ENCODE assay signal across 18 cellular contexts in genomic region chr3:69144631-69145244, GRCh38. TPM values are rescaled to one million over a fixed set of nuclear protein-coding genes. Genes with fewer than 3 reads are reported as not detected.
A peak's percentile ranks its signal among the peaks of the same experiment; 100 is the strongest.
DNase-seq lines count a peak whose midpoint lies in the region; ATAC-seq and TF ChIP-seq lines count a peak whose summit lies in the region.
"Had no signal": no experiment of that assay in that cellular context is flagged by ENCODE, and none has a peak within 500 bp of the region (broad histone marks: within the 10 kb centered on the region; RNA-seq: fewer than 3 reads in every experiment).

No MANE protein-coding gene starts in this region.

- POLR2A ChIA-PET in SK-N-SH (lab: Yijun Ruan, JAX), result no interaction called here

- H4K20me1 ChIP-seq in SK-N-SH (ENCODE audit: insufficient read depth), result no peaks in the 10 kb centered on the region

- DNase-seq in SK-N-SH, result peak; percentile 10
- DNase-seq in NCI-H2227 treated with DMSO at 0.1 percent for 48 hours (lab: John Stamatoyannopoulos, UW), result peak; percentile 1
- peak; percentile 41 for DNase-seq in astrocyte of the cerebellum (ENCODE audit: low read depth)
- no peak for DNase-seq in gastrocnemius medialis
- no peak for DNase-seq in stimulated activated naive B cell treated with anti-CD40 and anti-IgM and Interleukin-4, amounts not matched to agents 10 μg/mL and 1 μg/mL and 100 μg/mL, for 72 hours
- no peak for DNase-seq in GF-D8 (lab: John Stamatoyannopoulos, UW)
- DNase-seq in caudate nucleus (lab: John Stamatoyannopoulos, UW), result no peak
- DNase-seq: activated naive CD4-positive, alpha-beta T cell treated with anti-CD3 and anti-CD28 coated beads, Interleukin-2, amount 10 ng/mL, durations not matched to agents 7 days and 5 days; heart right ventricle; left ventricle myocardium inferior; naive B cell; right cardiac atrium; SIG-M5; stimulated activated CD4-positive, alpha-beta T cell treated with anti-CD3 and anti-CD28 coated beads, Interleukin-4, amount 100 ng/mL, for 1 hour had no signal

- no peaks in the 10 kb centered on the region for H3K36me3 Mint-ChIP-seq in stimulated activated naive B cell treated with anti-CD40 and anti-IgM and Interleukin-4, amounts not matched to agents 10 μg/mL and 1 μg/mL and 100 μg/mL, for 72 hours
- H3K36me3 Mint-ChIP-seq: activated naive CD4-positive, alpha-beta T cell treated with anti-CD3 and anti-CD28 coated beads, Interleukin-2, amount 10 ng/mL, durations not matched to agents 7 days and 5 days; naive B cell; stimulated activated effector memory CD8-positive, alpha-beta T cell treated with anti-CD3 and anti-CD28 coated beads, Interleukin-12 subunit alpha, Interleukin-12 subunit beta, amount 100 ng/mL, for 72 hours had no signal

- no peak for TF ChIP-seq CTCF in SK-N-SH (IDR thresholded peaks at IDR 0.05)
- no peak for TF ChIP-seq CTCF in astrocyte of the cerebellum (IDR thresholded peaks at IDR 0.05; ENCODE audit: low read depth, low read length, missing control alignments)
- no peak for TF ChIP-seq CTCF in gastrocnemius medialis (IDR thresholded peaks at IDR 0.05 in 4 of 5, conservative IDR thresholded peaks at IDR 0.05 in 1 of 5)

- H3K4me1 ChIP-seq in SK-N-SH (ENCODE audit: control insufficient read depth in 1 of 2, insufficient read depth in 2 of 2, low read depth in 1 of 2, low read length in 1 of 2) (peaks cover 4 to 15% of the 10 kb centered on the region in 2 experiments; a peak in 3 of 4 replicates), gastrocnemius medialis (peaks cover 46 to 47% of the 10 kb centered on the region in 2 donors)

- H3K27ac Mint-ChIP-seq in stimulated activated naive B cell treated with anti-CD40 and anti-IgM and Interleukin-4, amounts not matched to agents 10 μg/mL and 1 μg/mL and 100 μg/mL, for 72 hours, result no peak overlapping the region
- H3K27ac Mint-ChIP-seq: activated naive CD4-positive, alpha-beta T cell treated with anti-CD3 and anti-CD28 coated beads, Interleukin-2, amount 10 ng/mL, durations not matched to agents 7 days and 5 days; naive B cell; stimulated activated effector memory CD8-positive, alpha-beta T cell treated with anti-CD3 and anti-CD28 coated beads, Interleukin-12 subunit alpha, Interleukin-12 subunit beta, amount 100 ng/mL, for 72 hours had no signal

- H3K27me3 ChIP-seq in SK-N-SH (ENCODE audit: insufficient read depth), result no peaks in the 10 kb centered on the region
- H3K27me3 ChIP-seq in gastrocnemius medialis, result no peaks in the 10 kb centered on the region
- H3K27me3 ChIP-seq: heart right ventricle had no signal

- no peak overlapping the region for H3K9ac ChIP-seq in SK-N-SH

- H3K4me3 Mint-ChIP-seq in stimulated activated naive B cell treated with anti-CD40 and anti-IgM and Interleukin-4, amounts not matched to agents 10 μg/mL and 1 μg/mL and 100 μg/mL, for 72 hours, result no peak overlapping the region
- H3K4me3 Mint-ChIP-seq: activated naive CD4-positive, alpha-beta T cell treated with anti-CD3 and anti-CD28 coated beads, Interleukin-2, amount 10 ng/mL, durations not matched to agents 7 days and 5 days; central memory CD8-positive, alpha-beta T cell; naive B cell; stimulated activated effector memory CD8-positive, alpha-beta T cell treated with anti-CD3 and anti-CD28 coated beads, Interleukin-12 subunit alpha, Interleukin-12 subunit beta, amount 100 ng/mL, for 72 hours had no signal

- H3K36me3 ChIP-seq in SK-N-SH (replicated peaks in 1 of 2; ENCODE audit: control insufficient read depth in 1 of 2, insufficient read depth in 2 of 2, low read length in 1 of 2), result no peaks in the 10 kb centered on the region
- no peaks in the 10 kb centered on the region for H3K36me3 ChIP-seq in gastrocnemius medialis
- H3K36me3 ChIP-seq: heart right ventricle, left ventricle myocardium inferior had no signal

- H3K9me2 ChIP-seq in SK-N-SH, result no peaks in the 10 kb centered on the region

- 71% methylated on average over 2 of the region's 3 CpGs for WGBS in SK-N-SH (ENCODE audit: low lambda C conversion rate)

- no peak overlapping the region for H3K4me3 ChIP-seq in SK-N-SH (ENCODE audit: low read depth in 2 of 2, low read length in 1 of 2)
- H3K4me3 ChIP-seq in astrocyte of the cerebellum (ENCODE audit: low read depth, low read length), result no peak overlapping the region
- no peak overlapping the region for H3K4me3 ChIP-seq in gastrocnemius medialis
- H3K4me3 ChIP-seq: heart right ventricle, left ventricle myocardium inferior had no signal

- peaks cover 6 to 14% of the 10 kb centered on the region in 2 donors for H3K27me3 Mint-ChIP-seq in stimulated activated naive B cell treated with anti-CD40 and anti-IgM and Interleukin-4, amounts not matched to agents 10 μg/mL and 1 μg/mL and 100 μg/mL, for 72 hours

- intact Hi-C loops in gastrocnemius medialis (cut with DNase I; ENCODE audit: low total_unique reads), result loop anchor here (5.0 kb wide), 2 partner anchors 132 to 163 kb away; partner anchors contain the start of gene EOGT

- CTCF ChIA-PET in SK-N-SH (lab: Yijun Ruan, JAX), result interaction anchor here (0.9 to 2.6 kb wide), 6 partner anchors 8 to 242 kb away, joined by 3 to 16 read pairs (median 6); partner anchors contain the start of gene FRMD4B

- TF ChIP-seq RAD21 in SK-N-SH (IDR thresholded peaks at IDR 0.05; ENCODE audit: low read length), result no peak

- in situ Hi-C loops in astrocyte of the cerebellum (cut with HindIII; ENCODE audit: low sequenced_read_pairs) (no loop called here), gastrocnemius medialis (cut with MboI; ENCODE audit: low sequenced_read_pairs in 4 of 4) (no loop called here)

- no peaks in the 10 kb centered on the region for H3F3A ChIP-seq in SK-N-SH (replicated peaks; ENCODE audit: insufficient read depth)

- H3K27ac ChIP-seq in SK-N-SH (ENCODE audit: low read depth in 2 of 2, low read length in 1 of 2), result no peak overlapping the region; a peak in 1 of 4 replicates
- peak overlapping the region; percentile 72 to 81 (median 76) for H3K27ac ChIP-seq in gastrocnemius medialis
- no peak overlapping the region for H3K27ac ChIP-seq in caudate nucleus (ENCODE audit: low read depth, low read length)
- H3K27ac ChIP-seq: heart right ventricle, left ventricle myocardium inferior had no signal

- no peak for ATAC-seq in SK-N-SH treated with all-trans-retinoic acid at 6 μM for 48 hours
- ATAC-seq in gastrocnemius medialis, result no peak
- ATAC-seq in stimulated activated naive B cell treated with anti-CD40 and anti-IgM and Interleukin-4, amounts not matched to agents 10 μg/mL and 1 μg/mL and 100 μg/mL, for 72 hours (replicated peaks), result no peak
- ATAC-seq: right cardiac atrium; stimulated activated effector memory CD8-positive, alpha-beta T cell treated with anti-CD3 and anti-CD28 coated beads, Interleukin-12 subunit alpha, Interleukin-12 subunit beta, amount 100 ng/mL, for 72 hours had no signal

- H3K4me2 ChIP-seq in SK-N-SH, result no peak overlapping the region

- H2AFZ ChIP-seq in SK-N-SH (ENCODE audit: low read depth), result no peak overlapping the region

- H3K4me1 Mint-ChIP-seq in stimulated activated naive B cell treated with anti-CD40 and anti-IgM and Interleukin-4, amounts not matched to agents 10 μg/mL and 1 μg/mL and 100 μg/mL, for 72 hours, result peaks cover 0 to 6% of the 10 kb centered on the region in 2 donors
- H3K4me1 Mint-ChIP-seq: activated naive CD4-positive, alpha-beta T cell treated with anti-CD3 and anti-CD28 coated beads, Interleukin-2, amount 10 ng/mL, durations not matched to agents 7 days and 5 days; central memory CD8-positive, alpha-beta T cell; stimulated activated effector memory CD8-positive, alpha-beta T cell treated with anti-CD3 and anti-CD28 coated beads, Interleukin-12 subunit alpha, Interleukin-12 subunit beta, amount 100 ng/mL, for 72 hours had no signal

- no peaks in the 10 kb centered on the region for H3K9me3 ChIP-seq in SK-N-SH
- no peaks in the 10 kb centered on the region for H3K9me3 ChIP-seq in gastrocnemius medialis
- H3K9me3 ChIP-seq: heart right ventricle, left ventricle myocardium inferior had no signal

- TF ChIP-seq POLR2A in gastrocnemius medialis (IDR thresholded peaks at IDR 0.05), result no peak

- no peak for TF ChIP-seq EP300 in SK-N-SH (IDR thresholded peaks at IDR 0.05; ENCODE audit: borderline replicate concordance in 1 of 2, low read depth in 1 of 2, low read length in 1 of 2)

- H3K9me3 Mint-ChIP-seq in stimulated activated naive B cell treated with anti-CD40 and anti-IgM and Interleukin-4, amounts not matched to agents 10 μg/mL and 1 μg/mL and 100 μg/mL, for 72 hours, result no peaks in the 10 kb centered on the region
- H3K9me3 Mint-ChIP-seq: activated naive CD4-positive, alpha-beta T cell treated with anti-CD3 and anti-CD28 coated beads, Interleukin-2, amount 10 ng/mL, durations not matched to agents 7 days and 5 days; central memory CD8-positive, alpha-beta T cell; naive B cell; stimulated activated effector memory CD8-positive, alpha-beta T cell treated with anti-CD3 and anti-CD28 coated beads, Interleukin-12 subunit alpha, Interleukin-12 subunit beta, amount 100 ng/mL, for 72 hours had no signal

- no peaks in the 10 kb centered on the region for H3K79me2 ChIP-seq in SK-N-SH (ENCODE audit: insufficient read depth)

TF ChIP-seq in SK-N-SH, 30 proteins besides CTCF, POLR2A, EP300 and RAD21:
- no peak for TF ChIP-seq RFX5 (IDR thresholded peaks at IDR 0.05; ENCODE audit: low read length)

TF ChIP-seq in SK-N-SH treated with all-trans-retinoic acid at 6 μM for 48 hours, 23 proteins besides CTCF, POLR2A, EP300 and RAD21 (continues in another document):
- TF ChIP-seq ESRRG (CRISPR knock-in tag; IDR thresholded peaks at IDR 0.05) (no peak), ZFP30 (CRISPR knock-in tag; IDR thresholded peaks at IDR 0.05) (no peak), TCF4 (CRISPR knock-in tag; IDR thresholded peaks at IDR 0.05; ENCODE audit: borderline replicate concordance) (no peak), ZNF8 (CRISPR knock-in tag; IDR thresholded peaks at IDR 0.05) (no peak), TOX (CRISPR knock-in tag; IDR thresholded peaks at IDR 0.05; ENCODE audit: borderline replicate concordance) (no peak), POU6F1 (CRISPR knock-in tag; IDR thresholded peaks at IDR 0.05; ENCODE audit: borderline replicate concordance, low read depth) (no peak)

RNA-seq across cellular contexts. Expression of gene LMOD3, which starts 22.3 kb away (rescaled TPM):
- not detected in 2 replicates for polyA plus RNA-seq in SK-N-SH (2012; rRNA removed)
- not detected in 2 replicates for polyA plus RNA-seq in SK-N-SH (2012; cell fraction: cytosol; rRNA removed)
- polyA plus RNA-seq in SK-N-SH (2012; cell fraction: nucleus; rRNA removed), result not detected in 2 replicates
- 100 to 1,000 TPM in 3 of 4 donors, 10 to 100 TPM in 1; 31.0 to 194 (median 113) TPM for total RNA-seq in gastrocnemius medialis
- polyA plus RNA-seq: AG04450 had no signal

Comparison
In these comparisons a context has a peak if more than half of its experiments do, and no peak if none do; other contexts are left out.
1. DNase-seq: peak in SK-N-SH (single experiment), NCI-H2227 treated with DMSO at 0.1 percent for 48 hours (single experiment) and astrocyte of the cerebellum (single experiment); none in gastrocnemius medialis (0 of 2), stimulated activated naive B cell treated with anti-CD40 and anti-IgM and Interleukin-4, amounts not matched to agents 10 μg/mL and 1 μg/mL and 100 μg/mL, for 72 hours (single experiment), GF-D8 (single experiment) and caudate nucleus (0 of 61).
2. H3K27ac ChIP-seq: peak in gastrocnemius medialis (4 of 4); none in SK-N-SH (0 of 2) and caudate nucleus (single experiment).